1 cellular context compared by ENCODE assay signal in genomic region chr7:77727527-77727926, GRCh38.
TF ChIP-seq lines count a peak whose summit lies in the region.

No MANE protein-coding gene starts in this region.

TF ChIP-seq in WTC11, 78 proteins besides CTCF, POLR2A, EP300 and RAD21 (continued from another document):
- no peak for TF ChIP-seq E2F4 (CRISPR knock-in tag; IDR thresholded peaks at IDR 0.05; ENCODE audit: borderline replicate concordance, low read depth)
- no peak for TF ChIP-seq GRHL2 (CRISPR knock-in tag; IDR thresholded peaks at IDR 0.05; ENCODE audit: insufficient replicate concordance, severe bottlenecking)
- no peak for TF ChIP-seq SP1 (CRISPR knock-in tag; conservative IDR thresholded peaks at IDR 0.05)
- no peak for TF ChIP-seq HMGXB4 (CRISPR knock-in tag; IDR thresholded peaks at IDR 0.05)
- no peak for TF ChIP-seq RORB (CRISPR knock-in tag; IDR thresholded peaks at IDR 0.05)
TF ChIP-seq in WTC11: peak in this region for 0.
